In genomic region chr10:929965-930364, GRCh38 we compare ENCODE assay signal across 8 cellular contexts. TPM values are rescaled to one million over a fixed set of nuclear protein-coding genes. Genes with fewer than 3 reads are reported as not detected.
DNase-seq lines count a peak whose midpoint lies in the region; ATAC-seq and TF ChIP-seq lines count a peak whose summit lies in the region.

No MANE protein-coding gene starts in this region.

- peaks cover 53% of the 10 kb centered on the region for H3K4me1 Mint-ChIP-seq in CD8-positive, alpha-beta T cell (ENCODE audit: low read depth)
- H3K4me1 Mint-ChIP-seq in T-helper 17 cell, result peaks cover 42% of the 10 kb centered on the region
- H3K4me1 Mint-ChIP-seq in glutamatergic neuron (ENCODE audit: low read depth, unreplicated experiment), result peaks cover 11% of the 10 kb centered on the region

- no peaks in the 10 kb centered on the region for H3K9me3 ChIP-seq in CD8-positive, alpha-beta T cell (ENCODE audit: low read length)
- H3K9me3 ChIP-seq in HAP-1 (no peaks in the 10 kb centered on the region), T-helper 17 cell (ENCODE audit: control insufficient read depth, low read length, poor library complexity, severe bottlenecking) (no peaks in the 10 kb centered on the region), spleen (no peaks in the 10 kb centered on the region)

- CTCF ChIA-PET in CD8-positive, alpha-beta T cell (lab: Charles Lee), result interaction anchor here (0.7 to 1.8 kb wide), 2 partner anchors 19 to 137 kb away, joined by 3 to 4 read pairs; no protein-coding TSS in a partner anchor

- no peak for TF ChIP-seq CTCF in CD8-positive, alpha-beta T cell (IDR thresholded peaks at IDR 0.05)
- TF ChIP-seq CTCF in glutamatergic neuron (IDR thresholded peaks at IDR 0.05; ENCODE audit: partially characterized antibody, unreplicated experiment) (no peak), spleen (IDR thresholded peaks at IDR 0.05 in 8 of 11, conservative IDR thresholded peaks at IDR 0.05 in 3 of 11) (no peak)

- intact Hi-C loops in CD8-positive, alpha-beta T cell (cut with DNase I, micrococcal nuclease), result loop anchor here (2.0 kb wide), 1 partner anchor 127 kb away; the partner anchor contains the start of gene WDR37 (in 2 of the 2)
- intact Hi-C loops in spleen (cut with DNase I; ENCODE audit: low total_unique reads), result loop anchor here (5.0 kb wide), 1 partner anchor 127 kb away; the partner anchor contains the start of gene WDR37

- in situ Hi-C loops in HAP-1 (cut with MboI; ENCODE audit: low sequenced_read_pairs), result loop anchor here (5.0 kb wide), 1 partner anchor 57 kb away; the partner anchor contains the start of gene GTPBP4

- peak overlapping the region; percentile 96 for H3K4me3 Mint-ChIP-seq in CD8-positive, alpha-beta T cell
- H3K4me3 Mint-ChIP-seq in T-helper 17 cell (peak overlapping the region; percentile 98), glutamatergic neuron (ENCODE audit: unreplicated experiment) (peak overlapping the region; percentile 97)

- H3K36me3 ChIP-seq in CD8-positive, alpha-beta T cell (ENCODE audit: insufficient read depth, low read length), result peaks cover 4% of the 10 kb centered on the region
- peaks cover 11% of the 10 kb centered on the region; the same call in 1 of the 2 replicates for H3K36me3 ChIP-seq in HAP-1 (replicated peaks)
- H3K36me3 ChIP-seq in spleen, result peaks cover 0 to 18% (median 5%) of the 10 kb centered on the region in 6 donors

- no peaks in the 10 kb centered on the region for H3K27me3 ChIP-seq in CD8-positive, alpha-beta T cell (ENCODE audit: insufficient read depth, low read length)
- H3K27me3 ChIP-seq in HAP-1 (ENCODE audit: low read depth) (no peaks in the 10 kb centered on the region), spleen (replicated peaks in 1 of 7) (no peaks in the 10 kb centered on the region)

- no peak for ATAC-seq in CD8-positive, alpha-beta T cell
- ATAC-seq in T-helper 17 cell (no peak), GM18868 (IDR thresholded peaks at IDR 0.05; ENCODE audit: unreplicated experiment) (no peak), HG02970 (IDR thresholded peaks at IDR 0.05; ENCODE audit: low FRiP score, unreplicated experiment) (no peak), HG03469 (IDR thresholded peaks at IDR 0.05; ENCODE audit: unreplicated experiment) (no peak)

- H3K27ac Mint-ChIP-seq in CD8-positive, alpha-beta T cell, result peak overlapping the region; percentile 95
- peak overlapping the region; percentile 97 for H3K27ac Mint-ChIP-seq in T-helper 17 cell
- peak overlapping the region; percentile 89 for H3K27ac Mint-ChIP-seq in glutamatergic neuron (ENCODE audit: unreplicated experiment)

- POLR2A ChIA-PET in CD8-positive, alpha-beta T cell (lab: Charles Lee), result interaction anchor here (1.3 kb wide), 1 partner anchor 133 kb away, joined by 3 read pairs; no protein-coding TSS in a partner anchor

- H3K36me3 Mint-ChIP-seq in CD8-positive, alpha-beta T cell, result peaks cover 29% of the 10 kb centered on the region
- H3K36me3 Mint-ChIP-seq in T-helper 17 cell (ENCODE audit: low read depth) (peaks cover 3% of the 10 kb centered on the region), glutamatergic neuron (ENCODE audit: unreplicated experiment) (no peaks in the 10 kb centered on the region)

- peak overlapping the region; percentile 42 for H3K4me3 ChIP-seq in CD8-positive, alpha-beta T cell (ENCODE audit: low read depth, low read length)
- H3K4me3 ChIP-seq in HAP-1 (peak overlapping the region; percentile 55), spleen (peak overlapping the region; percentile 40 to 89 (median 61))

- H3K27me3 Mint-ChIP-seq in CD8-positive, alpha-beta T cell (ENCODE audit: low read depth), result no peaks in the 10 kb centered on the region
- no peaks in the 10 kb centered on the region for H3K27me3 Mint-ChIP-seq in T-helper 17 cell
- peaks cover 9% of the 10 kb centered on the region for H3K27me3 Mint-ChIP-seq in glutamatergic neuron (ENCODE audit: unreplicated experiment)

- 3 to 8% (median 4%) methylated on average over 4 of the region's 4 CpGs for WGBS in spleen, 5 donors

- H3K27ac ChIP-seq in CD8-positive, alpha-beta T cell (ENCODE audit: low read depth, low read length), result peak overlapping the region; percentile 3
- peak overlapping the region; percentile 61 to 98 (median 94) for H3K27ac ChIP-seq in spleen

- H3K4me1 ChIP-seq in CD8-positive, alpha-beta T cell (ENCODE audit: insufficient read depth, low read length), result peaks cover 40% of the 10 kb centered on the region
- peaks cover 25% of the 10 kb centered on the region for H3K4me1 ChIP-seq in HAP-1
- H3K4me1 ChIP-seq in spleen, result peaks cover 30 to 72% (median 54%) of the 10 kb centered on the region in 6 donors

- no peak for TF ChIP-seq POLR2A in spleen (IDR thresholded peaks at IDR 0.05)

- no peaks in the 10 kb centered on the region for H3K9me3 Mint-ChIP-seq in CD8-positive, alpha-beta T cell
- peaks cover 13% of the 10 kb centered on the region for H3K9me3 Mint-ChIP-seq in glutamatergic neuron (ENCODE audit: unreplicated experiment)

- no peak for DNase-seq in CD8-positive, alpha-beta T cell
- DNase-seq in HAP-1 (ENCODE audit: low spot score in 2 of 2), result no peak
- DNase-seq in T-helper 17 cell, result no peak
- no peak for DNase-seq in glutamatergic neuron
- DNase-seq in spleen, result no peak

RNA-seq across cellular contexts. Expression of gene LARP4B, which starts 1.5 kb away (rescaled TPM):
- total RNA-seq in CD8-positive, alpha-beta T cell, result 10 to 100 TPM; 32.5 to 32.7 TPM
- total RNA-seq in T-helper 17 cell (10 to 100 TPM; 59.4 to 72.9 TPM), glutamatergic neuron (ENCODE audit: unreplicated experiment) (65.6 TPM), spleen (100 to 1,000 TPM in 4 of 7 donors, 10 to 100 TPM in 3; 78.8 to 163 (median 105) TPM)
- polyA plus RNA-seq in spleen, result 10 to 100 TPM; 12.7 to 17.7 (median 14.3) TPM

RNA-seq across cellular contexts. Expression of gene GTPBP4, which starts 58.3 kb away (rescaled TPM):
- total RNA-seq in CD8-positive, alpha-beta T cell, result 10 to 100 TPM; 78.2 to 84.2 TPM
- total RNA-seq in T-helper 17 cell (10 to 100 TPM; 44.4 to 52.7 TPM), glutamatergic neuron (ENCODE audit: unreplicated experiment) (45.4 TPM), spleen (10 to 100 TPM; 18.9 to 48.6 (median 37.5) TPM)
- polyA plus RNA-seq in spleen, result 10 to 100 TPM; 16.6 to 27.3 (median 25.4) TPM
